ENCODE assay signal across 1 cellular context in genomic region chr16:10039220-10040096, GRCh38.
TF ChIP-seq lines count a peak whose summit lies in the region.

No MANE protein-coding gene starts in this region.

TF ChIP-seq in IMR-90, 13 proteins besides CTCF, POLR2A, EP300 and RAD21 (continued from another document):
- TF ChIP-seq NFE2L2 (IDR thresholded peaks at IDR 0.05; ENCODE audit: low read depth, low read length) = no peak
- TF ChIP-seq SMC3 (IDR thresholded peaks at IDR 0.05; ENCODE audit: low read depth, low read length) = no peak
TF ChIP-seq in IMR-90: peak in this region for 0.
